Comparison of ENCODE assay signal across 8 cellular contexts in the genomic region with DNA sequence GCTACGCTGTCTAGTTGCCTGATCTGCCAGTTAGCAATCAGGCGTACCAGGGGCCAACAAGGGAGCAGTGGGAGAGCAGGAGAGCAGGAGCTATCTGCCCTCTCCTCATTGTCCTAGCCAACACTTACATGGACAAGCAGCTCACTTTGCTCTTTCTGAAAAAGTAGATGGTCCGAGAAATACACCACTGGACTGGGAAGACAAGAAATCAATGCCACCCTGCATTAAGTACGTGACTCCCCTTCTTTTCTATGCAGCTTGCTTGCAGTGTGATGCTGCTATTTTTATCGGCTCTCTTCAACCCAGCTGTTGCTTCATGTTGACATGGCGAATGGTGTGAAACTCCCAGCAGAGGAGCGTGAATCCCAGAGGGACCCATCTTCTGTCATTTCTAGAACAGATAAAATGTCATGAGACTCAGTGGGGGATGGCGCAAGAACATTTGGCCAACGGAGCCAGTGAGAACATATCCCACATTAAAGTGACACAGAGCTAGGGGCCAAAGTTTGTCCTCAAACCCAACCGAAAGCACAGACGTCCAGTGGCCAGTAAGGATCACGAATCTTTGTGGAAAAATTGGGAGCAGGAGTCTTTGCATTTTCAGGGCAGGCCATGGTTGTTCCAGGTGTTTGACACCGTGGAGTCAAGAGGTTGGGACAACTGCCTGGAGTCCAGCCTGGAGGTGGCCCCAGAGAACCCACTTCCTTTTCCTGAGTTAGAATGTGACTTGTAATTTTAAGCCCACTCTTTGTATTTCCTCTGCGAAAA. TPM values are rescaled to one million over a fixed set of nuclear protein-coding genes. Genes with fewer than 3 reads are reported as not detected.
DNase-seq lines count a peak whose midpoint lies in the region; ATAC-seq and TF ChIP-seq lines count a peak whose summit lies in the region.

No MANE protein-coding gene starts in this region.

- no peak overlapping the region for H3K4me3 ChIP-seq in lung

- no peaks in the 10 kb centered on the region for H3K27me3 ChIP-seq in lung (ENCODE audit: control insufficient read depth, insufficient read depth)

- DNase-seq in MV-4-11 (lab: John Stamatoyannopoulos, UW), result peak; percentile 70
- DNase-seq in lung (ENCODE audit: low spot score), result no peak
- no peak for DNase-seq in SW 1271 (lab: John Stamatoyannopoulos, UW)
- DNase-seq in HT-29 (ENCODE audit: low spot score), result no peak
- DNase-seq in activated CD4-positive, alpha-beta T cell treated with anti-CD3 and anti-CD28 coated beads, Interleukin-2, amount 10 ng/mL, durations not matched to agents 7 days and 5 days, result no peak
- no peak for DNase-seq in EL

- H3K36me3 Mint-ChIP-seq in activated CD4-positive, alpha-beta T cell treated with anti-CD3 and anti-CD28 coated beads, Interleukin-2, amount 10 ng/mL, durations not matched to agents 7 days and 5 days (ENCODE audit: low read depth), result no peaks in the 10 kb centered on the region

- TF ChIP-seq CTCF in lung (IDR thresholded peaks at IDR 0.05; ENCODE audit: control extremely low read depth, extremely low read depth), result no peak

- CTCF ChIA-PET in activated CD4-positive, alpha-beta T cell treated with anti-CD3 and anti-CD28 coated beads, Interleukin-2, amount 10 ng/mL, durations not matched to agents 7 days and 5 days (lab: Charles Lee), result interaction anchor here (1.1 to 1.7 kb wide), 3 partner anchors 9 to 37 kb away, joined by 3 to 4 read pairs (median 3); no protein-coding TSS in a partner anchor

- H3K4me1 ChIP-seq in lung (ENCODE audit: control insufficient read depth in 2 of 2, insufficient read depth in 2 of 2, low read length in 2 of 2), result peaks cover 1 to 20% of the 10 kb centered on the region in 2 donors

- no peak overlapping the region for H3K27ac Mint-ChIP-seq in activated CD4-positive, alpha-beta T cell treated with anti-CD3 and anti-CD28 coated beads, Interleukin-2, amount 10 ng/mL, durations not matched to agents 7 days and 5 days

- POLR2A ChIA-PET in activated CD4-positive, alpha-beta T cell treated with anti-CD3 and anti-CD28 coated beads, Interleukin-2, amount 10 ng/mL, durations not matched to agents 7 days and 5 days (lab: Charles Lee), result no interaction called here

- no peaks in the 10 kb centered on the region for H3K9me3 Mint-ChIP-seq in activated CD4-positive, alpha-beta T cell treated with anti-CD3 and anti-CD28 coated beads, Interleukin-2, amount 10 ng/mL, durations not matched to agents 7 days and 5 days

- 49 to 56% methylated on average over 14 of the region's 14 CpGs for WGBS in lung, 2 donors

- peak; percentile 45 for ATAC-seq in GM18499 (IDR thresholded peaks at IDR 0.05; ENCODE audit: insufficient read depth, unreplicated experiment)
- peak; percentile 69 for ATAC-seq in GM21825 (IDR thresholded peaks at IDR 0.05; ENCODE audit: unreplicated experiment)
- ATAC-seq in lung (ENCODE audit: insufficient read depth, low FRiP score), result no peak

- H3K4me3 Mint-ChIP-seq in activated CD4-positive, alpha-beta T cell treated with anti-CD3 and anti-CD28 coated beads, Interleukin-2, amount 10 ng/mL, durations not matched to agents 7 days and 5 days, result no peak overlapping the region

- H3K4me1 Mint-ChIP-seq in activated CD4-positive, alpha-beta T cell treated with anti-CD3 and anti-CD28 coated beads, Interleukin-2, amount 10 ng/mL, durations not matched to agents 7 days and 5 days, result peaks cover 32% of the 10 kb centered on the region

- peak overlapping the region; percentile 18 to 48 for H3K27ac ChIP-seq in lung (ENCODE audit: low read depth in 1 of 2, low read length in 1 of 2)

- H3K27me3 Mint-ChIP-seq in activated CD4-positive, alpha-beta T cell treated with anti-CD3 and anti-CD28 coated beads, Interleukin-2, amount 10 ng/mL, durations not matched to agents 7 days and 5 days, result no peaks in the 10 kb centered on the region

- H3K36me3 ChIP-seq in lung (ENCODE audit: control insufficient read depth in 2 of 2, insufficient read depth in 2 of 2, low read length in 2 of 2), result no peaks in the 10 kb centered on the region

- H3K9me3 ChIP-seq in lung (ENCODE audit: control insufficient read depth in 2 of 2, insufficient read depth in 1 of 2, low read length in 1 of 2), result peaks cover 0 to 4% of the 10 kb centered on the region in 2 donors

RNA-seq across cellular contexts. Expression of a gene that starts 53.7 kb away (rescaled TPM):
- total RNA-seq in lung, result 100 to 1,000 TPM in 1 of 2 donors, 10 to 100 TPM in 1; 65.5 to 140 TPM
- 10 to 100 TPM; 26.0 to 30.6 TPM for polyA plus RNA-seq in lung
- 12.3 and 22.3 TPM in 2 replicates for total RNA-seq in HT-29 (2014; rRNA removed; shearing (Covaris generic))
- total RNA-seq in activated CD4-positive, alpha-beta T cell treated with anti-CD3 and anti-CD28 coated beads, Interleukin-2, amount 10 ng/mL, durations not matched to agents 7 days and 5 days, result 10 to 100 TPM; 24.5 to 27.0 TPM
